Comparison of ENCODE assay signal across 1 cellular context in genomic region chr6:20875369-20875963, GRCh38.
TF ChIP-seq lines count a peak whose summit lies in the region.

No MANE protein-coding gene starts in this region.

TF ChIP-seq in GM23338, 12 proteins besides CTCF, POLR2A, EP300 and RAD21 (continued from another document):
- TF ChIP-seq ZNF462 (CRISPR knock-in tag; IDR thresholded peaks at IDR 0.05) (no peak), ETS1 (IDR thresholded peaks at IDR 0.05) (no peak), STAT1 (IDR thresholded peaks at IDR 0.05; ENCODE audit: unreplicated experiment) (no peak), ZNF331 (CRISPR knock-in tag; IDR thresholded peaks at IDR 0.05; ENCODE audit: low read depth) (no peak), NANOG (IDR thresholded peaks at IDR 0.05; ENCODE audit: borderline replicate concordance) (no peak), EZH2phosphoT487 (IDR thresholded peaks at IDR 0.05; ENCODE audit: unreplicated experiment) (no peak)
